8 cellular contexts compared by ENCODE assay signal in the genomic region with DNA sequence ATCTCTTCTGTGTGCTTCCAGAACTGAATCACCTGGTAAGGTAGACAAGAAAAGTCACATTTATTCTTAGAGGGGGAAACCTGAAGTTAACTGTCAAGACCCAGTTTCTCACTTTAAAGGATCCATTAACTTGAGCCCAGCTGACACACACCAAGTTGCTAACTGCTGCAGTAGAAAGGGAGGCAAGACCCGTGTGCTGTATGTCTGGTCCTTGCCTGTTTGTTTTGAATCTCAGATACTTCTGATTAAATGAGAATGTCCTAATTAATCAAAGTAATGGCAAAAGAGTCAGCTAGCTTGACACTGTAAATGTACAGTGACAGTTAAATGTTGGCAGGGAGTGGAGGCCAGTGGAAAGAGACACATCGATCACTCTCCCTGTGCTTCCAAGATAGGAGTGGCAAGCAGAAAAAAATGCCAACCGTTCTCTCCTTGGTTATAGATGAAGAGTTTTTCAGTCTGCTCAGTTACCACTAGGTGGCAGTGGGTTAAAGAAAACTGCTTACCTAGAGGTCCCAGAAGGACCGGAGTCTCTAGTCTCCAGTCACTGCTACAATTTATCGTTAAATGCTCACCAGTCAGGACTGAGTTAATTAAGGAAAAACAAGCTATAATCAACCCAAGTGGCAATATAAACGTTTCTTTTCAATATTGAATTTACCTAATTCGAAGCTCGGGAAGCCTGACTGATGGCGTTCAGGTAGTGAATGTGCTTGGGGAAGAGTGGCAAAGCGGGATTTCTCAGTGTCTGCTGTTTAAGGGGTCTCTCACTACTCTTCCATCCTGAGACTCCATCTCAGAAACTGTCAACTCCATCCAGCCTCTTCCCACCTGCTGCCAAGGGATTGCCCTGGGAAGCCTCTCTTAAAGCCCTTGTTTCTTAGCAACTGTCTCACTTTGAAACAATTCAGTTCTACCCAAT. TPM values are rescaled to one million over a fixed set of nuclear protein-coding genes. Genes with fewer than 3 reads are reported as not detected.
DNase-seq lines count a peak whose midpoint lies in the region; ATAC-seq and TF ChIP-seq lines count a peak whose summit lies in the region.

No MANE protein-coding gene starts in this region.

- no peaks in the 10 kb centered on the region for H4K20me1 ChIP-seq in fibroblast of lung (ENCODE audit: control insufficient read depth, extremely low read depth, insufficient read depth, low read length)

- no peaks in the 10 kb centered on the region for H3K9me3 Mint-ChIP-seq in natural killer cell
- H3K9me3 Mint-ChIP-seq in activated CD4-positive, alpha-beta memory T cell treated with anti-CD3 and anti-CD28 coated beads for 36 hours: no peaks in the 10 kb centered on the region

- H3K4me1 ChIP-seq in fibroblast of lung (ENCODE audit: control insufficient read depth, extremely low read depth, insufficient read depth, low read length): no peaks in the 10 kb centered on the region

- peak overlapping the region; percentile 51 for H2AFZ ChIP-seq in fibroblast of lung (ENCODE audit: low read length)

- no peak overlapping the region for H3K4me2 ChIP-seq in fibroblast of lung (ENCODE audit: extremely low read depth, insufficient read depth, low read length)

- no peaks in the 10 kb centered on the region for H3K27me3 Mint-ChIP-seq in natural killer cell (ENCODE audit: low read depth in 2 of 2)
- no peaks in the 10 kb centered on the region for H3K27me3 Mint-ChIP-seq in activated CD4-positive, alpha-beta memory T cell treated with anti-CD3 and anti-CD28 coated beads for 36 hours

- H3K27ac Mint-ChIP-seq in natural killer cell: no peak overlapping the region
- H3K27ac Mint-ChIP-seq in activated CD4-positive, alpha-beta memory T cell treated with anti-CD3 and anti-CD28 coated beads for 36 hours: no peak overlapping the region

- H3K9ac ChIP-seq in fibroblast of lung (ENCODE audit: insufficient read depth, low read length): no peak overlapping the region

- POLR2A ChIA-PET in AG04449 (lab: Yijun Ruan, JAX): no interaction called here
- POLR2A ChIA-PET in HEK293T (lab: Yijun Ruan, JAX): no interaction called here
- POLR2A ChIA-PET in activated CD4-positive, alpha-beta memory T cell treated with anti-CD3 and anti-CD28 coated beads for 36 hours (lab: Charles Lee): no interaction called here

- no peaks in the 10 kb centered on the region for H3K4me1 Mint-ChIP-seq in natural killer cell
- H3K4me1 Mint-ChIP-seq in activated CD4-positive, alpha-beta memory T cell treated with anti-CD3 and anti-CD28 coated beads for 36 hours (ENCODE audit: low read depth): peaks cover 15% of the 10 kb centered on the region

- no peaks in the 10 kb centered on the region for H3K36me3 Mint-ChIP-seq in natural killer cell
- peaks cover 13% of the 10 kb centered on the region for H3K36me3 Mint-ChIP-seq in activated CD4-positive, alpha-beta memory T cell treated with anti-CD3 and anti-CD28 coated beads for 36 hours

- DNase-seq in AG04449 (ENCODE audit: low read depth, low spot score) (no peak), GM04504 (ENCODE audit: low read depth) (peak; percentile 37), HEK293T (ENCODE audit: extremely low spot score) (peak; percentile 66), NCI-H146 treated with DMSO at 0.1 percent for 48 hours (lab: John Stamatoyannopoulos, UW; ENCODE audit: unreplicated experiment) (peak; percentile 37), SW 1271 (lab: John Stamatoyannopoulos, UW) (peak; percentile 18 to 80), fibroblast of lung (ENCODE audit: low read depth in 2 of 2) (peak; percentile 63 to 77), natural killer cell (no peak)
- DNase-seq in activated CD4-positive, alpha-beta memory T cell treated with anti-CD3 and anti-CD28 coated beads for 36 hours: no peak

- no peaks in the 10 kb centered on the region for H3K79me2 ChIP-seq in fibroblast of lung (ENCODE audit: control insufficient read depth, insufficient read depth, low read length)

- H3K9me3 ChIP-seq in fibroblast of lung (ENCODE audit: control insufficient read depth, insufficient read depth, low read depth, low read length): no peaks in the 10 kb centered on the region

- no peak overlapping the region for H3K4me3 ChIP-seq in AG04449 (ENCODE audit: low read depth, low read length)
- no peak overlapping the region for H3K4me3 ChIP-seq in fibroblast of lung (replicated peaks in 1 of 4; ENCODE audit: control extremely low read depth in 1 of 4, insufficient read depth in 1 of 4, low read depth in 3 of 4, low read length in 4 of 4)

- no peaks in the 10 kb centered on the region for H3K36me3 ChIP-seq in fibroblast of lung (ENCODE audit: control insufficient read depth, insufficient read depth, low read length)

- H3K4me3 Mint-ChIP-seq in natural killer cell: no peak overlapping the region
- H3K4me3 Mint-ChIP-seq in activated CD4-positive, alpha-beta memory T cell treated with anti-CD3 and anti-CD28 coated beads for 36 hours: no peak overlapping the region

- ATAC-seq in natural killer cell: peak; percentile 79 to 89 (median 81)

- peak; percentile 69 for TF ChIP-seq CTCF in AG04449 (IDR thresholded peaks at IDR 0.05; ENCODE audit: insufficient read depth, low read length, missing control alignments)
- TF ChIP-seq CTCF in fibroblast of lung (conservative IDR thresholded peaks at IDR 0.05 in 1 of 2, IDR thresholded peaks at IDR 0.05 in 1 of 2; ENCODE audit: low read depth in 1 of 2, low read length in 2 of 2): peak; percentile 65 to 80
- TF ChIP-seq CTCF in natural killer cell (IDR thresholded peaks at IDR 0.05): peak; percentile 83

- H3K27me3 ChIP-seq in fibroblast of lung (ENCODE audit: control insufficient read depth, insufficient read depth, low read length): no peaks in the 10 kb centered on the region

- CTCF ChIA-PET in AG04449 (lab: Yijun Ruan, JAX): interaction anchor here (0.6 to 18.6 kb wide), 38 partner anchors 11 to 1370 kb away, joined by 3 to 242 read pairs (median 4); partner anchors contain the start of gene LSM11
- CTCF ChIA-PET in HEK293T (lab: Yijun Ruan, JAX): interaction anchor here (0.5 to 1.4 kb wide), 10 partner anchors 8 to 1158 kb away, joined by 3 to 7 read pairs (median 3); partner anchors contain the start of gene LSM11
- CTCF ChIA-PET in activated CD4-positive, alpha-beta memory T cell treated with anti-CD3 and anti-CD28 coated beads for 36 hours (lab: Charles Lee): interaction anchor here (0.6 to 5.2 kb wide), 32 partner anchors 9 to 1370 kb away, joined by 3 to 69 read pairs (median 4); partner anchors contain the start of gene LSM11

- H3K27ac ChIP-seq in fibroblast of lung (ENCODE audit: insufficient read depth, low read length): no peak overlapping the region

- intact Hi-C loops in natural killer cell (cut with micrococcal nuclease): loop anchor here (1.0 kb wide), 3 partner anchors 156 to 233 kb away; no protein-coding TSS in a partner anchor
- intact Hi-C loops in activated CD4-positive, alpha-beta memory T cell treated with anti-CD3 and anti-CD28 coated beads for 36 hours (cut with micrococcal nuclease): loop anchor here (1.0 to 10.0 kb wide), 3 partner anchors 153 to 233 kb away; no protein-coding TSS in a partner anchor

TF ChIP-seq in HEK293T, 16 proteins besides CTCF, POLR2A, EP300 and RAD21:
- no peak for TF ChIP-seq HDGF (IDR thresholded peaks at IDR 0.05; ENCODE audit: borderline replicate concordance)
- 0 out of 2 replicates have a peak, but pooled peaks have one; percentile 11 for TF ChIP-seq ZNF384 (IDR thresholded peaks at IDR 0.05)

RNA-seq across cellular contexts. Expression of gene LSM11, which starts 18.4 kb away (rescaled TPM):
- total RNA-seq in fibroblast of lung: 2.1 and 3.1 TPM in 2 replicates
- 2.0 and 2.5 TPM in 2 replicates for polyA plus RNA-seq in fibroblast of lung
- polyA plus RNA-seq in fibroblast of lung (2012): 1.4 and 1.7 TPM in 2 replicates
- polyA minus RNA-seq in fibroblast of lung (ENCODE audit: low replicate concordance): 0.52 and 2.0 TPM in 2 replicates
- total RNA-seq in natural killer cell: 1 to 10 TPM; 1.2 to 2.3 (median 2.0) TPM
- total RNA-seq in activated CD4-positive, alpha-beta memory T cell treated with anti-CD3 and anti-CD28 coated beads for 36 hours: 1 to 10 TPM; 7.4 to 8.0 TPM

RNA-seq across cellular contexts. Expression of gene THG1L, which starts 30.7 kb away (rescaled TPM):
- total RNA-seq in fibroblast of lung (37.3 and 42.4 TPM in 2 replicates), natural killer cell (1 to 10 TPM; 3.1 to 4.7 (median 3.5) TPM)
- polyA plus RNA-seq in fibroblast of lung: 16.1 and 18.0 TPM in 2 replicates
- polyA plus RNA-seq in fibroblast of lung (2012): 15.1 and 18.0 TPM in 2 replicates
- 7.6 and 11.2 TPM in 2 replicates for polyA minus RNA-seq in fibroblast of lung (ENCODE audit: low replicate concordance)
- 10 to 100 TPM; 28.6 to 33.5 TPM for total RNA-seq in activated CD4-positive, alpha-beta memory T cell treated with anti-CD3 and anti-CD28 coated beads for 36 hours

Comparison
In these comparisons a context has a peak if more than half of its experiments do, and no peak if none do; other contexts are left out.
1. DNase-seq: peak in GM04504 (single experiment), HEK293T (single experiment), NCI-H146 treated with DMSO at 0.1 percent for 48 hours (single experiment), SW 1271 (2 of 2) and fibroblast of lung (2 of 2); none in AG04449 (single experiment), natural killer cell (single experiment) and activated CD4-positive, alpha-beta memory T cell treated with anti-CD3 and anti-CD28 coated beads for 36 hours (single experiment).
2. Peak in every context shown above with its lines, with median percentiles within 50 percentile points of each other: CTCF ChIP-seq.